ENCODE assay signal across 20 cellular contexts in the genomic region with DNA sequence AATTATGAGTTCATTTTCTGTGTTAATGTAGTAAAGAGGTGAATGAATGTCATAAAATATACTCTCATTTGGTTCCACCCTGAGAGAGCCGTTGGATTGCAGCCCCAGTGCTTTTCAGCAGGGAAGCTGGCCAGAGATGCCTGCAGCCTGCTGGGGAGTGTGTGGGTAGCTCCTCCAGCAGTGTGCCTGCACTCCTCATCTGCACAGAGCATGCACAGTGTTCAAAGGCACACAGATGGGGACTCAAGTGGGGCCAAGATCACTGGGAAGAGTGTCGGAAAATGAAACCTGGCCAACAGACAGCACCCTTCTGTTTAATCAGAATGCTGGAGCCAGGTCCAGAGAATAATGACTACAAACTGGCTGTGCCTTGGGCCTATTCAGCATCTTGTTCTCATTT.
DNase-seq lines count a peak whose midpoint lies in the region; ATAC-seq and TF ChIP-seq lines count a peak whose summit lies in the region.
"Had no signal": no experiment of that assay in that cellular context is flagged by ENCODE, and none has a peak within 500 bp of the region (broad histone marks: within the 10 kb centered on the region; RNA-seq: fewer than 3 reads in every experiment).

No MANE protein-coding gene starts in this region.

- no peaks in the 10 kb centered on the region for H3K36me3 ChIP-seq in A673 (ENCODE audit: insufficient read depth, low read length, poor library complexity, severe bottlenecking)
- H3K36me3 ChIP-seq: prostate gland had no signal

- H3K4me1 ChIP-seq in A673 (ENCODE audit: insufficient read depth, low read length, poor library complexity, severe bottlenecking) = no peaks in the 10 kb centered on the region
- H3K4me1 ChIP-seq: body of pancreas, prostate gland had no signal

- H3K27ac ChIP-seq in A673 (ENCODE audit: low read depth, low read length, poor library complexity, severe bottlenecking) = no peak overlapping the region
- H3K27ac ChIP-seq: body of pancreas, prostate gland, SK-N-MC had no signal

- POLR2A ChIA-PET in A673 (lab: Charles Lee; ENCODE audit: low non-redundant PET) = no interaction called here

- ATAC-seq in GM19455 (IDR thresholded peaks at IDR 0.05; ENCODE audit: unreplicated experiment) = no peak
- ATAC-seq: activated T-helper 17 cell treated with anti-CD3 and anti-CD28 coated beads, Interleukin-2, amount 50 U/mL, for 72 hours; body of pancreas; natural killer cell treated with Interleukin-12 subunit alpha and Interleukin-12 subunit beta and Interleukin-15 and Interleukin-18, amount 100 ng/mL, for 72 hours had no signal

- H3K27me3 ChIP-seq in A673 (replicated peaks; ENCODE audit: insufficient read depth, low read depth, low read length, poor library complexity) = peaks cover 16% of the 10 kb centered on the region
- H3K27me3 ChIP-seq: body of pancreas had no signal

- intact Hi-C loops in posterior cingulate gyrus (cut with DNase I) (no loop called here), A673 (cut with micrococcal nuclease; ENCODE audit: unreplicated experiment) (no loop called here)

- no peak overlapping the region for H3K4me3 ChIP-seq in choroid plexus epithelial cell (ENCODE audit: low read depth, low read length)
- no peak overlapping the region for H3K4me3 ChIP-seq in A673 (ENCODE audit: low read depth, low read length, poor library complexity, severe bottlenecking)
- H3K4me3 ChIP-seq: body of pancreas, prostate gland, SK-N-MC had no signal

- TF ChIP-seq CTCF in choroid plexus epithelial cell (conservative IDR thresholded peaks at IDR 0.05; ENCODE audit: low read depth, low read length) (no peak), A673 (conservative IDR thresholded peaks at IDR 0.05; ENCODE audit: low read depth, low read length) (no peak)

- DNase-seq in G401 (ENCODE audit: low spot score) (peak; percentile 32), NCI-H2227 treated with DMSO at 0.1 percent for 48 hours (lab: John Stamatoyannopoulos, UW) (peak; percentile 23), choroid plexus epithelial cell (ENCODE audit: low read depth) (peak; percentile 8), posterior cingulate gyrus (peak in 9 of 10 donors; percentile 34 to 94 (median 65)), A673 (ENCODE audit: low spot score) (no peak), DMS114 treated with DMSO at 0.1 percent for 48 hours (lab: John Stamatoyannopoulos, UW; ENCODE audit: unreplicated experiment) (no peak)
- DNase-seq: activated CD4-positive, CD25-positive, alpha-beta regulatory T cell treated with anti-CD3 and anti-CD28 coated beads, Interleukin-2, amount 50 U/mL, for 72 hours; activated naive CD8-positive, alpha-beta T cell treated with anti-CD3 and anti-CD28 coated beads for 36 hours; body of pancreas; cortex of kidney; EL; KG1; NCI-H1092; NCI-H2107; T1000 had no signal

- CTCF ChIA-PET in A673 (lab: Charles Lee) = no interaction called here

- in situ Hi-C loops in G401 (cut with HindIII; ENCODE audit: low sequenced_read_pairs) = no loop called here

- H3K9me3 ChIP-seq in A673 (ENCODE audit: low read depth, low read length, poor library complexity, severe bottlenecking) = no peaks in the 10 kb centered on the region
- H3K9me3 ChIP-seq: body of pancreas, prostate gland had no signal

- no TSS peak for BruUV-seq in A673 (replicated peaks; lab: Mats Ljungman, UMichigan)

Comparison
In these comparisons a context has a peak if more than half of its experiments do, and no peak if none do; other contexts are left out.
1. DNase-seq: peak in G401 (single experiment), NCI-H2227 treated with DMSO at 0.1 percent for 48 hours (single experiment), choroid plexus epithelial cell (single experiment) and posterior cingulate gyrus (9 of 10); none in A673 (single experiment) and DMS114 treated with DMSO at 0.1 percent for 48 hours (single experiment).